In the genomic region with DNA sequence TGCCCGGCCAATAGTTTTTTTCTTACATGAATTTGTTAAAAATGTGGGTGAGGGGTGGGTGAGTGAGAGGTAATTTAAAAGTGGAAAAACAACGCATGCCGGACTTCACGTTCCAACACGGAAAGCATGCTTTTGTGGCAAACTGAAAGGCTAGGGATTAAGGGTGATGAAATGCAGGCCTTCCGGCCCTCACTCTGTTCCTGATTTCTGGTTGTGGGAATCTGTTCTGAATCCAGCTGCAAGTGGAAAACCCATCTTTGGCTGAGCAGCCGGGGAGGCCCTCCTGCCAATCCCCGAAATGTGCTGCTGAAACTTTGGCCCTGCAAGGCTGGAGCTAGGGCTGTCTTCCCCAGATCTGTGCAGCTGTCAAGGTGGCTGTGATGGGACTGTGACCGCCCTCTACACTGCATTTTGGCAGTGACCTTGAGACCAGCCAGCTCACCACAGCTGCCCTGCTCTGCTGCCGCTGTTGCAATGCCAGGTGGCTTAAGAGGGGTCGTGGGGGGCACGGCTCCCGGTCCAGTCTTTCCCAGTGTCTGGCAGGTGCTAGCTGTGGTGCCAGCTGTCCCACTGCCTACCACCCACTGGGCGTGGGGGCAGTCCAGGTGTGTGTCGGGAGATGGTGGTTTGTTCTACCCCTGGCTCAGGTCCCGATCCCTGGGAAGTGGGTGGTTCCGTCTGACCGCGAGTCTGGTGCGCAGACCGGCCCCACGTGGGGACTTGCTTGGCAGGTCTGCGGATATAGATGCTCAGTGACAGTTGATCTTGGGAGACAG, we compare ENCODE assay signal across 8 cellular contexts.
DNase-seq lines count a peak whose midpoint lies in the region; FAIRE-seq and TF ChIP-seq lines count a peak whose summit lies in the region.

No MANE protein-coding gene starts in this region.

- DNase-seq in AG09309 (ENCODE audit: low read depth) = peak; percentile 47
- no peak for DNase-seq in HFF-Myc (ENCODE audit: extremely low read depth, low read depth)
- DNase-seq in adipocyte (ENCODE audit: low read depth) = peak; percentile 87
- DNase-seq in hepatic stellate cell (ENCODE audit: low spot score) = peak; percentile 20
- DNase-seq in retinal pigment epithelial cell (ENCODE audit: low read depth) = no peak
- DNase-seq in GM13977 (ENCODE audit: low spot score) = no peak
- DNase-seq in RCC 7860 (ENCODE audit: low spot score) = no peak
- no peak for DNase-seq in GDM1 (lab: John Stamatoyannopoulos, UW)

- no peak for FAIRE-seq in RCC 7860 (lab: Jason Lieb, UNC)

- H3K4me3 ChIP-seq in AG09309 (ENCODE audit: control insufficient read depth, low read depth, low read length) = no peak overlapping the region
- peak overlapping the region; percentile 41 for H3K4me3 ChIP-seq in HFF-Myc (replicated peaks; ENCODE audit: low read depth, low read length)
- H3K4me3 ChIP-seq in adipocyte (ENCODE audit: low read length) = peak overlapping the region; percentile 80
- H3K4me3 ChIP-seq in retinal pigment epithelial cell (ENCODE audit: low read length) = peak overlapping the region; percentile 63

- no peak for TF ChIP-seq CTCF in AG09309 (IDR thresholded peaks at IDR 0.05; ENCODE audit: control insufficient read depth, insufficient read depth, low read depth, low read length, missing control alignments)
- TF ChIP-seq CTCF in HFF-Myc (IDR thresholded peaks at IDR 0.05; ENCODE audit: low read depth, low read length, missing control alignments) = no peak
- TF ChIP-seq CTCF in retinal pigment epithelial cell (conservative IDR thresholded peaks at IDR 0.05; ENCODE audit: low read depth, low read length) = no peak
- no peak for TF ChIP-seq CTCF in GM13977 (IDR thresholded peaks at IDR 0.05; ENCODE audit: extremely low read depth, insufficient read depth, missing control alignments)

- no peaks in the 10 kb centered on the region for H3K27me3 ChIP-seq in adipocyte (replicated peaks; ENCODE audit: control insufficient read depth, insufficient read depth, low read length)

- no peaks in the 10 kb centered on the region for H3K36me3 ChIP-seq in adipocyte (ENCODE audit: control insufficient read depth, insufficient read depth, low read length, severe bottlenecking)

- no peaks in the 10 kb centered on the region for H3K9me3 ChIP-seq in adipocyte (ENCODE audit: control insufficient read depth, low read length)

- in situ Hi-C loops in GM13977 (cut with MboI; ENCODE audit: low pct_unique_long_range_greater_than_20kb, low sequenced_read_pairs, unreplicated experiment) = no loop called here

- H3K4me1 ChIP-seq in adipocyte (ENCODE audit: control insufficient read depth, insufficient read depth, low read length) = peaks cover 33% of the 10 kb centered on the region

- H3K9ac ChIP-seq in adipocyte (ENCODE audit: low read length) = peak overlapping the region; percentile 82

Comparison
In these comparisons a context has a peak if more than half of its experiments do, and no peak if none do; other contexts are left out.
1. DNase-seq: peak in AG09309 (single experiment), adipocyte (single experiment) and hepatic stellate cell (single experiment); none in HFF-Myc (single experiment), retinal pigment epithelial cell (single experiment), GM13977 (single experiment), RCC 7860 (single experiment) and GDM1 (single experiment).